ENCODE assay signal across 10 cellular contexts in genomic region chr17:19110189-19111094, GRCh38. TPM values are rescaled to one million over a fixed set of nuclear protein-coding genes. Genes with fewer than 3 reads are reported as not detected.
DNase-seq lines count a peak whose midpoint lies in the region; ATAC-seq, FAIRE-seq and TF ChIP-seq lines count a peak whose summit lies in the region.
"Not testable (repeated sequence)": the region's sequence is repeated elsewhere in the genome, so short reads cannot be mapped to it uniquely, and the experiment has no call there.
"Had no signal": no experiment of that assay in that cellular context is flagged by ENCODE, and none has a peak within 500 bp of the region (broad histone marks: within the 10 kb centered on the region; RNA-seq: fewer than 3 reads in every experiment).

No MANE protein-coding gene starts in this region.

- DNase-seq in GM19239 (ENCODE audit: insufficient read length, low spot score); H54 (ENCODE audit: insufficient read length, low spot score); effector memory CD8-positive, alpha-beta T cell; lower lobe of right lung; stimulated activated naive B cell treated with anti-CD40 and anti-IgM and Interleukin-4, amounts not matched to agents 10 μg/mL and 1 μg/mL and 100 μg/mL, for 72 hours: not testable (repeated sequence)

- H3K36me3 ChIP-seq in BLaER1, lower lobe of right lung: not testable (repeated sequence)

- peaks cover 12% of the 10 kb centered on the region for H3K36me3 Mint-ChIP-seq in effector memory CD8-positive, alpha-beta T cell (ENCODE audit: insufficient read depth)
- H3K36me3 Mint-ChIP-seq in stimulated activated naive B cell treated with anti-CD40 and anti-IgM and Interleukin-4, amounts not matched to agents 10 μg/mL and 1 μg/mL and 100 μg/mL, for 72 hours = not testable (repeated sequence)

- ATAC-seq in HG03280 (IDR thresholded peaks at IDR 0.05; ENCODE audit: unreplicated experiment) (peak; percentile 14), SK-N-SH treated with all-trans-retinoic acid at 6 μM for 48 hours (peak; percentile 48), lower lobe of right lung (peak; percentile 88 to 91)
- peak; percentile 66 for ATAC-seq in effector memory CD8-positive, alpha-beta T cell (replicated peaks)
- ATAC-seq in stimulated activated naive B cell treated with anti-CD40 and anti-IgM and Interleukin-4, amounts not matched to agents 10 μg/mL and 1 μg/mL and 100 μg/mL, for 72 hours (replicated peaks) = peak; percentile 27 to 63

- not testable (repeated sequence) for H3K4me2 ChIP-seq in BLaER1

- not testable (repeated sequence) for H3K9me3 Mint-ChIP-seq in effector memory CD8-positive, alpha-beta T cell; stimulated activated naive B cell treated with anti-CD40 and anti-IgM and Interleukin-4, amounts not matched to agents 10 μg/mL and 1 μg/mL and 100 μg/mL, for 72 hours

- FAIRE-seq in GM19239 (lab: Jason Lieb, UNC) = peak; percentile 97
- peak; percentile 80 for FAIRE-seq in H54 (lab: Jason Lieb, UNC)

- H3K4me1 ChIP-seq in BLaER1, lower lobe of right lung: not testable (repeated sequence)

- intact Hi-C loops in lower lobe of right lung (cut with DNase I) = not testable (repeated sequence)

- not testable (repeated sequence) for H3K9ac ChIP-seq in BLaER1

- not testable (repeated sequence) for H4K20me1 ChIP-seq in BLaER1

- H3K27ac Mint-ChIP-seq in effector memory CD8-positive, alpha-beta T cell; stimulated activated naive B cell treated with anti-CD40 and anti-IgM and Interleukin-4, amounts not matched to agents 10 μg/mL and 1 μg/mL and 100 μg/mL, for 72 hours: not testable (repeated sequence)

- not testable (repeated sequence) for TF ChIP-seq POLR2A in H54 (IDR thresholded peaks at IDR 0.05; ENCODE audit: low read depth, low read length)

- H3K27me3 Mint-ChIP-seq in effector memory CD8-positive, alpha-beta T cell; stimulated activated naive B cell treated with anti-CD40 and anti-IgM and Interleukin-4, amounts not matched to agents 10 μg/mL and 1 μg/mL and 100 μg/mL, for 72 hours: not testable (repeated sequence)

- not testable (repeated sequence) for H3K27ac ChIP-seq in BLaER1, lower lobe of right lung

- H3K4me1 Mint-ChIP-seq in effector memory CD8-positive, alpha-beta T cell (ENCODE audit: low read depth in 2 of 2); stimulated activated naive B cell treated with anti-CD40 and anti-IgM and Interleukin-4, amounts not matched to agents 10 μg/mL and 1 μg/mL and 100 μg/mL, for 72 hours: not testable (repeated sequence)

- H3K4me3 Mint-ChIP-seq in effector memory CD8-positive, alpha-beta T cell; stimulated activated naive B cell treated with anti-CD40 and anti-IgM and Interleukin-4, amounts not matched to agents 10 μg/mL and 1 μg/mL and 100 μg/mL, for 72 hours: not testable (repeated sequence)

- peaks cover 14% of the 10 kb centered on the region for H3K27me3 ChIP-seq in BLaER1
- not testable (repeated sequence) for H3K27me3 ChIP-seq in lower lobe of right lung (ENCODE audit: low read depth)

- not testable (repeated sequence) for H3K9me3 ChIP-seq in BLaER1, lower lobe of right lung

- peak overlapping the region; percentile 63; the same call in 1 of the 2 replicates for H3K4me3 ChIP-seq in BLaER1
- not testable (repeated sequence) for H3K4me3 ChIP-seq in lower lobe of right lung

- not testable (repeated sequence) for TF ChIP-seq CTCF in lower lobe of right lung (IDR thresholded peaks at IDR 0.05)

RNA-seq across cellular contexts. Expression of gene GRAPL, which starts 16.9 kb away (rescaled TPM):
- total RNA-seq in lower lobe of right lung = 10.8 TPM
- total RNA-seq: H1, SK-MEL-5 had no signal

Comparison
In these comparisons a context has a peak if more than half of its experiments do, and no peak if none do; other contexts are left out.
1. ATAC-seq: peak in every context shown above with its lines; median percentile 90 in lower lobe of right lung; 66 in effector memory CD8-positive, alpha-beta T cell; 48 in SK-N-SH treated with all-trans-retinoic acid at 6 μM for 48 hours; 45 in stimulated activated naive B cell treated with anti-CD40 and anti-IgM and Interleukin-4, amounts not matched to agents 10 μg/mL and 1 μg/mL and 100 μg/mL, for 72 hours; 14 in HG03280.